Comparison of ENCODE assay signal across 22 cellular contexts in the genomic region with DNA sequence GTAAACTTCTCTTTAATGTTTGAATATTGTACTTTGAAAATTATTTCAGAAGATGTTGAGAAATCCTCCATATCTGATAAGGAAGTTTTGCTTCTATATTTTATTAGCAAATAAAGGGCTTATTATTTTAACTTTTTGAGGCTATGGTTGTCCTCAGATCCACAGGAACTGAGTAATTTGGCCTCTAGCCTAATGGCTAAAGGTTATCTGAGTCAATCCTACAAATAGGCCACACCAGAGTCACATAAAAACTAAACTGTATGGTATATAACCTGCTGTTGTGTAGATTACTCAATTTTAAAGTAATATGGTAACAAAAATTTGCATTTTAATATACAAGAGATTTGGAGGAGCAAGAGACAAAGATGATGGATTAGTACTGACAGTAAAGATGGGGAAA.
"Had no signal": no experiment of that assay in that cellular context is flagged by ENCODE, and none has a peak within 500 bp of the region (broad histone marks: within the 10 kb centered on the region; RNA-seq: fewer than 3 reads in every experiment).

No MANE protein-coding gene starts in this region.

- H3K4me1 ChIP-seq: heart left ventricle, left lung, lower lobe of right lung, uterus had no signal

- H3K27ac ChIP-seq: heart left ventricle, left lung, lower lobe of right lung, thoracic aorta, uterus, VCaP had no signal

- H3K36me3 ChIP-seq: heart left ventricle, left lung, lower lobe of right lung, thoracic aorta, uterus had no signal

- H3K4me3 ChIP-seq: heart left ventricle, left lung, lower lobe of right lung, thoracic aorta, uterus had no signal

- H3K9me3 ChIP-seq: lower lobe of right lung, thoracic aorta, uterus had no signal

- ATAC-seq: activated naive CD8-positive, alpha-beta T cell treated with anti-CD3 and anti-CD28 coated beads, Interleukin-2, amount 50 U/mL, for 24 hours; activated T-helper 17 cell treated with anti-CD3 and anti-CD28 coated beads, Interleukin-2, amount 50 U/mL, for 72 hours; heart left ventricle; left lung; lower lobe of right lung; natural killer cell treated with Interleukin-12 subunit alpha and Interleukin-12 subunit beta and Interleukin-15 and Interleukin-18, amount 100 ng/mL, for 72 hours had no signal

- DNase-seq: activated CD4-positive, alpha-beta T cell treated with anti-CD3 and anti-CD28 coated beads for 4 hours; activated CD4-positive, alpha-beta T cell treated with anti-CD3 and anti-CD28 coated beads, Interleukin-2, amount 50 U/mL, for 48 hours; activated CD8-positive, alpha-beta memory T cell treated with anti-CD3 and anti-CD28 coated beads, Interleukin-2, amount 50 U/mL, for 48 hours; activated naive CD8-positive, alpha-beta T cell treated with anti-CD3 and anti-CD28 coated beads, Interleukin-2, amount 50 U/mL, for 24 hours; activated T-cell treated with anti-CD3 and anti-CD28 coated beads, Interleukin-2, amount 50 U/mL, for 24 hours; amygdala; dermis blood vessel endothelial cell; effector CD4-positive, alpha-beta T cell; heart left ventricle; kidney glomerular epithelial cell; left lung; lower lobe of right lung; right cardiac atrium; stimulated activated CD4-positive, alpha-beta T cell treated with anti-CD3 and anti-CD28 coated beads, Interleukin-2, amount 100 ng/mL, for 48 hours; stimulated activated naive CD4-positive, alpha-beta T cell treated with Interleukin-2 at 50 U/mL for 16 hours; SW 1271; T-helper 9 cell; uterus had no signal

- H3K27me3 ChIP-seq: heart left ventricle, left lung, uterus had no signal
